ENCODE assay signal across 28 cellular contexts in genomic region chr13:93183302-93183701, GRCh38. TPM values are rescaled to one million over a fixed set of nuclear protein-coding genes. Genes with fewer than 3 reads are reported as not detected.
DNase-seq lines count a peak whose midpoint lies in the region; ATAC-seq, FAIRE-seq and TF ChIP-seq lines count a peak whose summit lies in the region.
"Had no signal": no experiment of that assay in that cellular context is flagged by ENCODE, and none has a peak within 500 bp of the region (broad histone marks: within the 10 kb centered on the region; RNA-seq: fewer than 3 reads in every experiment).

No MANE protein-coding gene starts in this region.

- H3K4me3 ChIP-seq in BE2C (ENCODE audit: low read depth, low read length), result no peak overlapping the region
- H3K4me3 ChIP-seq: breast epithelium, dorsolateral prefrontal cortex, heart right ventricle, SJSA1 had no signal

- no peaks in the 10 kb centered on the region for H3K27me3 ChIP-seq in BE2C
- H3K27me3 ChIP-seq: breast epithelium, dorsolateral prefrontal cortex, heart right ventricle, SJSA1 had no signal

- TF ChIP-seq CTCF in BE2C (IDR thresholded peaks at IDR 0.05; ENCODE audit: low read depth, low read length), result peak; percentile 31

- no peak for FAIRE-seq in GM19239 (lab: Jason Lieb, UNC)
- FAIRE-seq: frontal cortex, GM18507 had no signal

- H3K36me3 ChIP-seq in BE2C, result no peaks in the 10 kb centered on the region
- H3K36me3 ChIP-seq: breast epithelium, heart right ventricle, SJSA1 had no signal

- ATAC-seq in GM21360 (IDR thresholded peaks at IDR 0.05; ENCODE audit: unreplicated experiment), result no peak
- ATAC-seq: HCT116; heart right ventricle; left colon; stimulated activated effector memory CD8-positive, alpha-beta T cell treated with anti-CD3 and anti-CD28 coated beads, Interleukin-12 subunit alpha, Interleukin-12 subunit beta, amount 100 ng/mL, for 72 hours had no signal

- no peaks in the 10 kb centered on the region for H3K4me1 ChIP-seq in BE2C
- H3K4me1 ChIP-seq: breast epithelium, heart right ventricle had no signal

- no peak for DNase-seq in BE2C
- peak; percentile 25 for DNase-seq in COLO668 (lab: John Stamatoyannopoulos, UW; ENCODE audit: unreplicated experiment)
- DNase-seq in NCI-H69 (lab: John Stamatoyannopoulos, UW), result peak; percentile 55
- peak; percentile 17 for DNase-seq in iPS DF 19.7 (ENCODE audit: low read depth, low spot score)
- no peak for DNase-seq in GM19239 (ENCODE audit: insufficient read length, low spot score)
- no peak for DNase-seq in activated gamma-delta T cell (lab: John Stamatoyannopoulos, UW)
- DNase-seq: activated B cell treated with CpG ODN at 0.5 μM for 24 hours; activated CD4-positive, alpha-beta T cell treated with anti-CD3 and anti-CD28 coated beads, Interleukin-2, amount 10 ng/mL, durations not matched to agents 7 days and 5 days; activated effector memory CD4-positive, alpha-beta T cell treated with Interleukin-2 at 50 U/mL for 16 hours; C1 segment of cervical spinal cord; Calu3; dorsolateral prefrontal cortex; heart right ventricle; NCI-H1092; NCI-H2029 treated with DMSO at 0.1 percent for 48 hours; NCI-H345; nephron progenitor cell; RPMI8226; T-helper 9 cell had no signal

- no peaks in the 10 kb centered on the region for H3K9me3 ChIP-seq in BE2C
- H3K9me3 ChIP-seq: breast epithelium, heart right ventricle, SJSA1 had no signal

RNA-seq across cellular contexts. Expression of gene GPC6, which starts 43.3 kb away (rescaled TPM):
- 10.7 TPM for polyA plus RNA-seq in BE2C (2012; ENCODE audit: insufficient read depth, insufficient read length, low read depth)
- polyA plus RNA-seq: IgD-negative memory B cell had no signal

Comparison
In these comparisons a context has a peak if more than half of its experiments do, and no peak if none do; other contexts are left out.
1. DNase-seq: peak in COLO668 (single experiment), NCI-H69 (single experiment) and iPS DF 19.7 (single experiment); none in BE2C (single experiment), GM19239 (single experiment) and activated gamma-delta T cell (single experiment).